ENCODE assay signal across 1 cellular context in genomic region chr5:181217111-181217804, GRCh38.
TF ChIP-seq lines count a peak whose summit lies in the region.

No MANE protein-coding gene starts in this region.

TF ChIP-seq in K562, 482 proteins besides CTCF, POLR2A, EP300 and RAD21 (continued from another document and continues in another):
- TF ChIP-seq NFXL1 (CRISPR knock-in tag; IDR thresholded peaks at IDR 0.05) (no peak), ZNF143 (CRISPR knock-in tag; IDR thresholded peaks at IDR 0.05) (no peak), TSC22D4 (tag; IDR thresholded peaks at IDR 0.05) (no peak), FOXP4 (CRISPR knock-in tag; IDR thresholded peaks at IDR 0.05; ENCODE audit: borderline replicate concordance) (no peak), MAX (CRISPR knock-in tag; IDR thresholded peaks at IDR 0.05) (peak; percentile 84), ZKSCAN3 (CRISPR knock-in tag; IDR thresholded peaks at IDR 0.05) (no peak), HDAC1 (IDR thresholded peaks at IDR 0.05) (peak in 1 of 2 experiments; percentile 56; a peak in 1 of 4 replicates), MBD2 (IDR thresholded peaks at IDR 0.05; ENCODE audit: borderline replicate concordance, low read depth) (no peak), PHB (CRISPR knock-in tag; IDR thresholded peaks at IDR 0.05) (no peak), NFE2 (IDR thresholded peaks at IDR 0.05; ENCODE audit: low read depth) (no peak), BCOR (IDR thresholded peaks at IDR 0.05) (no peak), CREM (IDR thresholded peaks at IDR 0.05; ENCODE audit: low read depth) (no peak), HDAC8 (tag; IDR thresholded peaks at IDR 0.05) (no peak), NUFIP1 (IDR thresholded peaks at IDR 0.05; ENCODE audit: partially characterized antibody) (no peak), BCLAF1 (IDR thresholded peaks at IDR 0.05; ENCODE audit: borderline replicate concordance in 1 of 2, control insufficient read depth in 1 of 2, low read depth in 2 of 2, low read length in 1 of 2) (no peak), SNIP1 (IDR thresholded peaks at IDR 0.05; ENCODE audit: low read depth) (no peak), HDAC2 (IDR thresholded peaks at IDR 0.05) (no peak), E2F6 (IDR thresholded peaks at IDR 0.05; ENCODE audit: borderline replicate concordance in 1 of 2, extremely low read depth in 1 of 2, insufficient read depth in 1 of 2, insufficient read length in 1 of 2, low read depth in 1 of 2, low read length in 1 of 2, poor library complexity in 1 of 2, severe bottlenecking in 1 of 2) (peak; percentile 70 to 83), ZNF695 (CRISPR knock-in tag; IDR thresholded peaks at IDR 0.05) (no peak), MIER1 (IDR thresholded peaks at IDR 0.05; ENCODE audit: low read depth) (no peak), HDAC3 (IDR thresholded peaks at IDR 0.05; ENCODE audit: borderline replicate concordance, partially characterized antibody) (no peak), PRDM10 (IDR thresholded peaks at IDR 0.05; ENCODE audit: partially characterized antibody) (no peak), SREBF1 (IDR thresholded peaks at IDR 0.05; ENCODE audit: borderline replicate concordance, low read depth, low read length) (no peak), ZNF165 (CRISPR knock-in tag; IDR thresholded peaks at IDR 0.05; ENCODE audit: borderline replicate concordance) (no peak), ZNF224 (CRISPR knock-in tag; IDR thresholded peaks at IDR 0.05) (no peak), HMGN3 (IDR thresholded peaks at IDR 0.05; ENCODE audit: borderline replicate concordance, extremely low read depth, insufficient read length, low read depth, low read length) (peak; percentile 33), POLR2B (IDR thresholded peaks at IDR 0.05; ENCODE audit: low read depth, partially characterized antibody) (no peak), FOS (IDR thresholded peaks at IDR 0.05; ENCODE audit: extremely low read depth, insufficient read length) (no peak), ZNF79 (CRISPR knock-in tag; IDR thresholded peaks at IDR 0.05; ENCODE audit: low read depth) (no peak), HNRNPUL1 (IDR thresholded peaks at IDR 0.05; ENCODE audit: low read length) (no peak), SFPQ (IDR thresholded peaks at IDR 0.05; ENCODE audit: low read depth, low read length) (no peak), NCOR1 (IDR thresholded peaks at IDR 0.05) (no peak), TAF9B (IDR thresholded peaks at IDR 0.05; ENCODE audit: partially characterized antibody) (no peak), THRA (IDR thresholded peaks at IDR 0.05) (no peak), ZBTB49 (CRISPR knock-in tag; IDR thresholded peaks at IDR 0.05; ENCODE audit: borderline replicate concordance) (no peak), REST (CRISPR knock-in tag; IDR thresholded peaks at IDR 0.05; ENCODE audit: low read depth) (no peak), POLR2AphosphoS5 (IDR thresholded peaks at IDR 0.05; ENCODE audit: control insufficient read depth, insufficient read depth, low read depth, low read length) (no peak), LCOR (CRISPR knock-in tag; IDR thresholded peaks at IDR 0.05) (0 out of 2 replicates have a peak, but pooled peaks have one; percentile 62), ARHGAP35 (IDR thresholded peaks at IDR 0.05; ENCODE audit: partially characterized antibody) (no peak), TBL1XR1 (IDR thresholded peaks at IDR 0.05; ENCODE audit: low read length in 2 of 2) (0 out of 4 replicates have a peak, but pooled peaks of 1 of the 2 experiments have one; percentile 15), SMAD3 (CRISPR knock-in tag; conservative IDR thresholded peaks at IDR 0.05) (no peak), TBP (optimal IDR thresholded peaks at IDR 0.05; ENCODE audit: low read depth, low read length) (peak; percentile 79), USF1 (CRISPR knock-in tag; IDR thresholded peaks at IDR 0.05) (peak; percentile 46)
